ENCODE assay signal across 28 cellular contexts in the genomic region with DNA sequence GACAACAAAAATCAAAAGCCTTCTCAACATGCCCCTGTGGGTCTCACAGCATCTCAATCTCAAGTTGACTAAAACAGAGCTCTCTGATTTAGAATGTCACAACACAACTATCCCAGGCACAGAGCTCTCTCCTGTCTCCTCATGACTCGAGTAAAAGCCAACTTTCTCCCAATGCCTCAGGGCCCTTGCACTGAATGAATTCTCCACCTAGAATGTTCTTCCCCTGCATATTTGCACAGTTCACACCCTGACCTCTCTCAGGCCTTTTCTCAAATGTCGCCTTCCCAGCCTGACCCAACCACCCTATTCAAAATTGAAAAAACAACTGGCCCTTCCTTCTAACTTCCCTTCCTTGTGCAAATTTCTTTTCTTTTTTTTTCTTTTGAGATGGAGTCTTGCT.
"Had no signal": no experiment of that assay in that cellular context is flagged by ENCODE, and none has a peak within 500 bp of the region (broad histone marks: within the 10 kb centered on the region; RNA-seq: fewer than 3 reads in every experiment).

No MANE protein-coding gene starts in this region.

- H3K27ac Mint-ChIP-seq: natural killer cell treated with Interleukin-12 subunit alpha and Interleukin-12 subunit beta and Interleukin-15 and Interleukin-18, amount 100 ng/mL, for 72 hours; progenitor cell of endocrine pancreas; stimulated activated effector memory CD8-positive, alpha-beta T cell treated with anti-CD3 and anti-CD28 coated beads, Interleukin-12 subunit alpha, Interleukin-12 subunit beta, amount 100 ng/mL, for 72 hours; stimulated activated naive B cell treated with anti-CD40 and anti-IgM and Interleukin-4, amounts not matched to agents 10 μg/mL and 1 μg/mL and 100 μg/mL, for 72 hours; stimulated activated naive CD8-positive, alpha-beta T cell treated with anti-CD3 and anti-CD28 coated beads, Interleukin-15, amount 100 ng/mL, for 72 hours had no signal

- H3K27me3 ChIP-seq: ovary, right lobe of liver, sigmoid colon, suprapubic skin, testis, tibial artery, transverse colon, upper lobe of left lung, vagina had no signal

- H3K9ac ChIP-seq: parathyroid adenoma had no signal

- ATAC-seq: naive thymus-derived CD8-positive, alpha-beta T cell; natural killer cell treated with Interleukin-12 subunit alpha and Interleukin-12 subunit beta and Interleukin-15 and Interleukin-18, amount 100 ng/mL, for 72 hours; psoas muscle; right cardiac atrium; right lobe of liver; stimulated activated effector memory CD8-positive, alpha-beta T cell treated with anti-CD3 and anti-CD28 coated beads, Interleukin-12 subunit alpha, Interleukin-12 subunit beta, amount 100 ng/mL, for 72 hours; stimulated activated naive B cell treated with anti-CD40 and anti-IgM and Interleukin-4, amounts not matched to agents 10 μg/mL and 1 μg/mL and 100 μg/mL, for 72 hours; stimulated activated naive CD8-positive, alpha-beta T cell treated with anti-CD3 and anti-CD28 coated beads, Interleukin-15, amount 100 ng/mL, for 72 hours had no signal

- H3K27ac ChIP-seq: ovary, parathyroid adenoma, psoas muscle, right lobe of liver, sigmoid colon, suprapubic skin, testis, tibial artery, transverse colon, upper lobe of left lung, vagina had no signal

- DNase-seq: naive B cell; naive thymus-derived CD8-positive, alpha-beta T cell; occipital lobe; ovary; posterior cingulate gyrus; psoas muscle; right cardiac atrium; right lobe of liver; sigmoid colon; small intestine; stimulated activated CD4-positive, alpha-beta T cell treated with anti-CD3 and anti-CD28 coated beads, Interleukin-15, amount 100 ng/mL, for 24 hours; stimulated activated CD4-positive, alpha-beta T cell treated with anti-CD3 and anti-CD28 coated beads, Interleukin-2, amount 100 ng/mL, for 24 hours; stimulated activated CD4-positive, alpha-beta T cell treated with anti-CD3 and anti-CD28 coated beads, Interleukin-2, amount 100 ng/mL, for 48 hours; stimulated activated CD4-positive, alpha-beta T cell treated with anti-CD3 and anti-CD28 coated beads, Interleukin-4, amount 100 ng/mL, for 24 hours; stimulated activated naive B cell treated with anti-CD40 and anti-IgM and Interleukin-4, amounts not matched to agents 10 μg/mL and 1 μg/mL and 100 μg/mL, for 72 hours; stimulated activated naive CD4-positive, alpha-beta T cell treated with Interleukin-2 at 50 U/mL for 16 hours; stimulated activated naive CD8-positive, alpha-beta T cell treated with anti-CD3 and anti-CD28 coated beads, Interleukin-15, amount 100 ng/mL, for 72 hours; substantia nigra; testis; tibial artery; transverse colon; upper lobe of left lung had no signal

- H3K4me3 Mint-ChIP-seq: naive B cell; naive thymus-derived CD8-positive, alpha-beta T cell; natural killer cell treated with Interleukin-12 subunit alpha and Interleukin-12 subunit beta and Interleukin-15 and Interleukin-18, amount 100 ng/mL, for 72 hours; stimulated activated effector memory CD8-positive, alpha-beta T cell treated with anti-CD3 and anti-CD28 coated beads, Interleukin-12 subunit alpha, Interleukin-12 subunit beta, amount 100 ng/mL, for 72 hours; stimulated activated naive B cell treated with anti-CD40 and anti-IgM and Interleukin-4, amounts not matched to agents 10 μg/mL and 1 μg/mL and 100 μg/mL, for 72 hours; stimulated activated naive CD8-positive, alpha-beta T cell treated with anti-CD3 and anti-CD28 coated beads, Interleukin-15, amount 100 ng/mL, for 72 hours had no signal

- H3K4me3 ChIP-seq: ovary, psoas muscle, right lobe of liver, sigmoid colon, suprapubic skin, testis, tibial artery, transverse colon, upper lobe of left lung, vagina had no signal

- H3K9me3 ChIP-seq: ovary, psoas muscle, right lobe of liver, sigmoid colon, suprapubic skin, testis, tibial artery, transverse colon, upper lobe of left lung, vagina had no signal

- H2AFZ ChIP-seq: parathyroid adenoma had no signal

- H3K9me3 Mint-ChIP-seq: naive B cell; naive thymus-derived CD8-positive, alpha-beta T cell; natural killer cell treated with Interleukin-12 subunit alpha and Interleukin-12 subunit beta and Interleukin-15 and Interleukin-18, amount 100 ng/mL, for 72 hours; stimulated activated effector memory CD8-positive, alpha-beta T cell treated with anti-CD3 and anti-CD28 coated beads, Interleukin-12 subunit alpha, Interleukin-12 subunit beta, amount 100 ng/mL, for 72 hours; stimulated activated naive B cell treated with anti-CD40 and anti-IgM and Interleukin-4, amounts not matched to agents 10 μg/mL and 1 μg/mL and 100 μg/mL, for 72 hours; stimulated activated naive CD8-positive, alpha-beta T cell treated with anti-CD3 and anti-CD28 coated beads, Interleukin-15, amount 100 ng/mL, for 72 hours had no signal

- H3K36me3 ChIP-seq: ovary, right lobe of liver, transverse colon, vagina had no signal

- H3K27me3 Mint-ChIP-seq: naive B cell; naive thymus-derived CD8-positive, alpha-beta T cell; natural killer cell treated with Interleukin-12 subunit alpha and Interleukin-12 subunit beta and Interleukin-15 and Interleukin-18, amount 100 ng/mL, for 72 hours; progenitor cell of endocrine pancreas; stimulated activated naive B cell treated with anti-CD40 and anti-IgM and Interleukin-4, amounts not matched to agents 10 μg/mL and 1 μg/mL and 100 μg/mL, for 72 hours; stimulated activated naive CD8-positive, alpha-beta T cell treated with anti-CD3 and anti-CD28 coated beads, Interleukin-15, amount 100 ng/mL, for 72 hours had no signal

- H3K36me3 Mint-ChIP-seq: natural killer cell treated with Interleukin-12 subunit alpha and Interleukin-12 subunit beta and Interleukin-15 and Interleukin-18, amount 100 ng/mL, for 72 hours had no signal

- H3K79me2 ChIP-seq: parathyroid adenoma had no signal
